Comparison of ENCODE assay signal across 8 cellular contexts in genomic region chrX:275476-275966, GRCh38. TPM values are rescaled to one million over a fixed set of nuclear protein-coding genes. Genes with fewer than 3 reads are reported as not detected.
DNase-seq lines count a peak whose midpoint lies in the region; ATAC-seq, FAIRE-seq and TF ChIP-seq lines count a peak whose summit lies in the region.

No MANE protein-coding gene starts in this region.

- ATAC-seq in activated T-cell treated with anti-CD3 and anti-CD28 coated beads, Interleukin-2, amount 50 U/mL, for 72 hours (replicated peaks in 1 of 2) = peak in 1 of 2 donors; percentile 8
- ATAC-seq in T-helper 17 cell (no peak), GM21447 (IDR thresholded peaks at IDR 0.05; ENCODE audit: unreplicated experiment) (no peak)

- H3K36me3 ChIP-seq in kidney (ENCODE audit: control insufficient read depth in 1 of 2, insufficient read depth in 2 of 2, low read length in 2 of 2) (no peaks in the 10 kb centered on the region), transverse colon (no peaks in the 10 kb centered on the region)

- H3K9me3 ChIP-seq in T-helper 17 cell (ENCODE audit: control insufficient read depth, low read length, poor library complexity, severe bottlenecking) = no peaks in the 10 kb centered on the region
- H3K9me3 ChIP-seq in kidney (ENCODE audit: control insufficient read depth in 1 of 2, low read length in 2 of 2) = no peaks in the 10 kb centered on the region
- H3K9me3 ChIP-seq in transverse colon = no peaks in the 10 kb centered on the region

- peaks cover 0 to 1% of the 10 kb centered on the region in 2 donors for H3K36me3 Mint-ChIP-seq in activated T-cell treated with anti-CD3 and anti-CD28 coated beads, Interleukin-2, amount 50 U/mL, for 72 hours (ENCODE audit: insufficient read depth in 2 of 2)
- no peaks in the 10 kb centered on the region for H3K36me3 Mint-ChIP-seq in T-helper 17 cell (ENCODE audit: low read depth)

- no peaks in the 10 kb centered on the region for H3K27me3 ChIP-seq in transverse colon

- intact Hi-C loops in kidney (cut with DNase I) = no loop called here
- intact Hi-C loops in transverse colon (cut with DNase I; ENCODE audit: low total_unique reads) = no loop called here

- DNase-seq in activated T-cell treated with anti-CD3 and anti-CD28 coated beads, Interleukin-2, amount 50 U/mL, for 72 hours = no peak
- DNase-seq in activated T-cell treated with anti-CD3 and anti-CD28 coated beads, Interleukin-2, amount 50 U/mL, for 48 hours = no peak
- no peak for DNase-seq in T-helper 17 cell
- peak; percentile 76 for DNase-seq in kidney
- DNase-seq in transverse colon = no peak
- no peak for DNase-seq in midbrain (lab: John Stamatoyannopoulos, UW)
- DNase-seq in activated effector memory CD4-positive, alpha-beta T cell treated with anti-CD3 and anti-CD28 coated beads, Interleukin-2, amount 50 U/mL, for 16 hours = no peak

- H3K4me1 ChIP-seq in kidney (ENCODE audit: control insufficient read depth in 1 of 2, insufficient read depth in 1 of 2, low read depth in 1 of 2, low read length in 2 of 2) = peaks cover 0 to 2% of the 10 kb centered on the region in 2 donors
- peaks cover 11 to 22% (median 16%) of the 10 kb centered on the region in 4 donors for H3K4me1 ChIP-seq in transverse colon

- H3K4me1 Mint-ChIP-seq in activated T-cell treated with anti-CD3 and anti-CD28 coated beads, Interleukin-2, amount 50 U/mL, for 72 hours (ENCODE audit: low read depth) = peaks cover 12% of the 10 kb centered on the region
- H3K4me1 Mint-ChIP-seq in T-helper 17 cell = peaks cover 4% of the 10 kb centered on the region

- H3K27ac Mint-ChIP-seq in activated T-cell treated with anti-CD3 and anti-CD28 coated beads, Interleukin-2, amount 50 U/mL, for 72 hours = no peak overlapping the region
- no peak overlapping the region for H3K27ac Mint-ChIP-seq in T-helper 17 cell

- TF ChIP-seq POLR2A in transverse colon (IDR thresholded peaks at IDR 0.05) = no peak

- TF ChIP-seq CTCF in kidney (IDR thresholded peaks at IDR 0.05; ENCODE audit: borderline replicate concordance, extremely low read depth, insufficient read depth) = no peak
- no peak for TF ChIP-seq CTCF in transverse colon (IDR thresholded peaks at IDR 0.05)

- peak overlapping the region in 1 of 2 donors; percentile 68 for H3K4me3 ChIP-seq in kidney (ENCODE audit: low read length in 2 of 2)
- peak overlapping the region in 3 of 4 donors; percentile 44 to 69 (median 47) for H3K4me3 ChIP-seq in transverse colon

- H3K4me3 Mint-ChIP-seq in activated T-cell treated with anti-CD3 and anti-CD28 coated beads, Interleukin-2, amount 50 U/mL, for 72 hours = peak overlapping the region; percentile 61 to 67
- H3K4me3 Mint-ChIP-seq in T-helper 17 cell = peak overlapping the region; percentile 87

- H3K9me3 Mint-ChIP-seq in activated T-cell treated with anti-CD3 and anti-CD28 coated beads, Interleukin-2, amount 50 U/mL, for 72 hours = no peaks in the 10 kb centered on the region

- peak overlapping the region in 1 of 2 donors; percentile 29 for H3K9ac ChIP-seq in kidney (ENCODE audit: low read length in 2 of 2)

- TF ChIP-seq EP300 in transverse colon (IDR thresholded peaks at IDR 0.05; ENCODE audit: low read depth) = no peak

- H3K27me3 Mint-ChIP-seq in activated T-cell treated with anti-CD3 and anti-CD28 coated beads, Interleukin-2, amount 50 U/mL, for 72 hours (ENCODE audit: low read depth) = no peaks in the 10 kb centered on the region
- no peaks in the 10 kb centered on the region for H3K27me3 Mint-ChIP-seq in T-helper 17 cell

- 63% methylated on average over 30 of the region's 32 CpGs; no CpG with 5 or more reads in 1 of the 2 donors for WGBS in transverse colon (ENCODE audit: low coverage in 1 of 2), 2 donors

- in situ Hi-C loops in transverse colon (cut with MboI; ENCODE audit: low pct_ligation_motif_present in 1 of 4, low pct_unique_long_range_greater_than_20kb in 1 of 4, low sequenced_read_pairs in 3 of 4) = no loop called here

- H3K27ac ChIP-seq in kidney (ENCODE audit: low read depth in 2 of 2, low read length in 2 of 2) = peak overlapping the region in 1 of 2 donors; percentile 37
- H3K27ac ChIP-seq in transverse colon = peak overlapping the region; percentile 27 to 77 (median 62)

- no peak for FAIRE-seq in kidney (lab: Jason Lieb, UNC)

RNA-seq across cellular contexts. Expression of gene PLCXD1, which starts 5.7 kb away (rescaled TPM):
- 10 to 100 TPM; 52.2 to 72.0 TPM for total RNA-seq in activated T-cell treated with anti-CD3 and anti-CD28 coated beads, Interleukin-2, amount 50 U/mL, for 72 hours
- total RNA-seq in T-helper 17 cell (10 to 100 TPM; 13.0 to 17.9 TPM), kidney (11.0 TPM), transverse colon (10 to 100 TPM in 3 of 4 donors, 1 to 10 TPM in 1; 3.8 to 21.3 (median 13.8) TPM)
- 4.9 TPM for polyA plus RNA-seq in kidney (ENCODE audit: insufficient read depth, low read depth, low replicate concordance)

RNA-seq across cellular contexts. Expression of gene GTPBP6, which starts 43.1 kb away (rescaled TPM):
- 10 to 100 TPM; 47.2 to 53.6 TPM for total RNA-seq in activated T-cell treated with anti-CD3 and anti-CD28 coated beads, Interleukin-2, amount 50 U/mL, for 72 hours
- 10 to 100 TPM; 67.7 to 69.0 TPM for total RNA-seq in T-helper 17 cell
- 50.1 TPM for total RNA-seq in kidney
- 61.9 TPM for polyA plus RNA-seq in kidney (ENCODE audit: insufficient read depth, low read depth, low replicate concordance)
- 10 to 100 TPM; 30.6 to 60.2 (median 36.0) TPM for total RNA-seq in transverse colon
